13 cellular contexts compared by ENCODE assay signal in genomic region chr7:47577351-47577919, GRCh38. TPM values are rescaled to one million over a fixed set of nuclear protein-coding genes. Genes with fewer than 3 reads are reported as not detected.
DNase-seq lines count a peak whose midpoint lies in the region; ATAC-seq lines count a peak whose summit lies in the region.
"Had no signal": no experiment of that assay in that cellular context is flagged by ENCODE, and none has a peak within 500 bp of the region (broad histone marks: within the 10 kb centered on the region; RNA-seq: fewer than 3 reads in every experiment).

No MANE protein-coding gene starts in this region.

- no peaks in the 10 kb centered on the region for H3K27me3 ChIP-seq in subcutaneous abdominal adipose tissue (ENCODE audit: control insufficient read depth in 5 of 5, insufficient read depth in 4 of 5, low read length in 5 of 5)
- H3K27me3 ChIP-seq in SJCRH30, result no peaks in the 10 kb centered on the region

- no peaks in the 10 kb centered on the region for H3K36me3 ChIP-seq in subcutaneous abdominal adipose tissue (ENCODE audit: control insufficient read depth in 5 of 5, insufficient read depth in 5 of 5, low read length in 5 of 5)
- no peaks in the 10 kb centered on the region for H3K36me3 ChIP-seq in SJCRH30

- no peaks in the 10 kb centered on the region for H3K9me3 ChIP-seq in subcutaneous abdominal adipose tissue (ENCODE audit: control insufficient read depth in 5 of 5, low read length in 5 of 5)
- H3K9me3 ChIP-seq in SJCRH30 (replicated peaks), result no peaks in the 10 kb centered on the region

- peak overlapping the region; percentile 91 for H3K27ac ChIP-seq in subcutaneous abdominal adipose tissue (ENCODE audit: low read depth, low read length)
- H3K27ac ChIP-seq in SJCRH30, result no peak overlapping the region

- H3K4me3 Mint-ChIP-seq in IgD-negative memory B cell, result peak overlapping the region; percentile 0 to 76 (median 58)
- H3K4me3 Mint-ChIP-seq: activated naive CD8-positive, alpha-beta T cell treated with anti-CD3 and anti-CD28 coated beads for 36 hours had no signal

- ATAC-seq in activated naive CD4-positive, alpha-beta T cell treated with anti-CD3 and anti-CD28 coated beads, Interleukin-2, amount 50 U/mL, for 72 hours, result no peak
- ATAC-seq in GM18909 (IDR thresholded peaks at IDR 0.05; ENCODE audit: poor library complexity, unreplicated experiment), result no peak
- ATAC-seq: K562 had no signal

- no peaks in the 10 kb centered on the region for H3K36me3 Mint-ChIP-seq in IgD-negative memory B cell
- peaks cover 6 to 7% of the 10 kb centered on the region in 2 donors for H3K36me3 Mint-ChIP-seq in activated naive CD4-positive, alpha-beta T cell treated with anti-CD3 and anti-CD28 coated beads, Interleukin-2, amount 50 U/mL, for 72 hours
- H3K36me3 Mint-ChIP-seq: activated naive CD8-positive, alpha-beta T cell treated with anti-CD3 and anti-CD28 coated beads for 36 hours had no signal

- H3K9ac ChIP-seq in subcutaneous abdominal adipose tissue (ENCODE audit: low read length in 5 of 5), result peak overlapping the region in 3 of 5 donors; percentile 21 to 72 (median 55)

- H3K4me1 Mint-ChIP-seq in IgD-negative memory B cell, result peaks cover 51 to 72% (median 67%) of the 10 kb centered on the region in 3 donors

- H3K9me3 Mint-ChIP-seq in IgD-negative memory B cell, result no peaks in the 10 kb centered on the region
- peaks cover 0 to 7% of the 10 kb centered on the region in 2 donors for H3K9me3 Mint-ChIP-seq in activated naive CD4-positive, alpha-beta T cell treated with anti-CD3 and anti-CD28 coated beads, Interleukin-2, amount 50 U/mL, for 72 hours
- H3K9me3 Mint-ChIP-seq: activated naive CD8-positive, alpha-beta T cell treated with anti-CD3 and anti-CD28 coated beads for 36 hours had no signal

- H3K4me3 ChIP-seq in subcutaneous abdominal adipose tissue (ENCODE audit: low read depth in 1 of 5, low read length in 5 of 5) (peak overlapping the region; percentile 5 to 60 (median 19)), SJCRH30 (no peak overlapping the region)
- H3K4me3 ChIP-seq: K562 had no signal

- peak overlapping the region; percentile 81 to 93 (median 91) for H3K27ac Mint-ChIP-seq in IgD-negative memory B cell
- no peak overlapping the region for H3K27ac Mint-ChIP-seq in activated naive CD4-positive, alpha-beta T cell treated with anti-CD3 and anti-CD28 coated beads, Interleukin-2, amount 50 U/mL, for 72 hours
- H3K27ac Mint-ChIP-seq: activated naive CD8-positive, alpha-beta T cell treated with anti-CD3 and anti-CD28 coated beads for 36 hours had no signal

- DNase-seq in astrocyte of the hippocampus (ENCODE audit: low read depth, low spot score), result peak; percentile 31
- peak; percentile 47 for DNase-seq in medulla oblongata (ENCODE audit: extremely low spot score)
- no peak for DNase-seq in NCI-H2196 treated with DMSO at 0.1 percent for 48 hours (lab: John Stamatoyannopoulos, UW; ENCODE audit: unreplicated experiment)
- DNase-seq in SJCRH30, result no peak
- DNase-seq in activated naive CD4-positive, alpha-beta T cell treated with anti-CD3 and anti-CD28 coated beads, Interleukin-2, amount 50 U/mL, for 72 hours (ENCODE audit: low spot score in 2 of 2), result no peak
- DNase-seq: activated CD4-positive, alpha-beta T cell treated with anti-CD3 and anti-CD28 coated beads for 1 hour; activated naive CD8-positive, alpha-beta T cell treated with anti-CD3 and anti-CD28 coated beads for 36 hours; DND-41; NCI-H526 treated with DMSO at 0.1 percent for 48 hours had no signal

- H3K27me3 Mint-ChIP-seq in IgD-negative memory B cell, result peaks cover under 1% of the 10 kb centered on the region

- H3K4me1 ChIP-seq in subcutaneous abdominal adipose tissue (ENCODE audit: control insufficient read depth in 5 of 5, insufficient read depth in 5 of 5, low read length in 5 of 5) (peaks cover 27 to 93% (median 88%) of the 10 kb centered on the region in 5 donors), SJCRH30 (peaks cover 10% of the 10 kb centered on the region)

RNA-seq across cellular contexts. Expression of gene TNS3, which starts 4.5 kb away (rescaled TPM):
- polyA plus RNA-seq in IgD-negative memory B cell, result 12.5 TPM
- total RNA-seq in SJCRH30 (2014; rRNA removed; shearing (Covaris generic)), result 57.6 and 65.1 TPM in 2 replicates
- 1 to 10 TPM in 1 of 2 donors, under 1 TPM in 1; 0.23 to 1.7 TPM for total RNA-seq in activated naive CD4-positive, alpha-beta T cell treated with anti-CD3 and anti-CD28 coated beads, Interleukin-2, amount 50 U/mL, for 72 hours
- polyA plus RNA-seq: K562 had no signal

Comparison
In these comparisons a context has a peak if more than half of its experiments do, and no peak if none do; other contexts are left out.
1. H3K27ac Mint-ChIP-seq: peak in IgD-negative memory B cell (3 of 3); none in activated naive CD4-positive, alpha-beta T cell treated with anti-CD3 and anti-CD28 coated beads, Interleukin-2, amount 50 U/mL, for 72 hours (0 of 2).
2. DNase-seq: peak in astrocyte of the hippocampus (single experiment) and medulla oblongata (single experiment); none in NCI-H2196 treated with DMSO at 0.1 percent for 48 hours (single experiment), SJCRH30 (0 of 2) and activated naive CD4-positive, alpha-beta T cell treated with anti-CD3 and anti-CD28 coated beads, Interleukin-2, amount 50 U/mL, for 72 hours (0 of 2).
3. RNA of gene TNS3, which starts 4.5 kb away (total RNA-seq): 57.6 to 65.1 TPM in SJCRH30; 0.23 to 1.7 TPM in activated naive CD4-positive, alpha-beta T cell treated with anti-CD3 and anti-CD28 coated beads, Interleukin-2, amount 50 U/mL, for 72 hours; every median in the first group is over 10 times any median in the second.